In genomic region chr1:9338354-9339250, GRCh38 we compare ENCODE assay signal across 1 cellular context.
TF ChIP-seq lines count a peak whose summit lies in the region.

No MANE protein-coding gene starts in this region.

TF ChIP-seq in IMR-90, 13 proteins besides CTCF, POLR2A, EP300 and RAD21 (continued from another document):
- no peak for TF ChIP-seq NFE2L2 (IDR thresholded peaks at IDR 0.05; ENCODE audit: low read depth, low read length)
- no peak for TF ChIP-seq USF2 (IDR thresholded peaks at IDR 0.05; ENCODE audit: low read depth, low read length)
- TF ChIP-seq RCOR1 (IDR thresholded peaks at IDR 0.05; ENCODE audit: insufficient replicate concordance, low read length) = no peak
- no peak for TF ChIP-seq SMC3 (IDR thresholded peaks at IDR 0.05; ENCODE audit: low read depth, low read length)
